In genomic region chr10:121554916-121555315, GRCh38 we compare ENCODE assay signal across 4 cellular contexts. TPM values are rescaled to one million over a fixed set of nuclear protein-coding genes. Genes with fewer than 3 reads are reported as not detected.
"Had no signal": no experiment of that assay in that cellular context is flagged by ENCODE, and none has a peak within 500 bp of the region (broad histone marks: within the 10 kb centered on the region; RNA-seq: fewer than 3 reads in every experiment).

No MANE protein-coding gene starts in this region.

RNA-seq across cellular contexts. Expression of gene FGFR2, which starts 43.3 kb away (rescaled TPM):
- total RNA-seq: activated CD4-positive, alpha-beta T cell treated with anti-CD3 and anti-CD28 coated beads, Interleukin-2, amount 10 ng/mL, durations not matched to agents 7 days and 5 days; activated naive CD4-positive, alpha-beta T cell treated with anti-CD3 and anti-CD28 coated beads, Interleukin-2, amount 50 U/mL, for 72 hours; activated T-cell treated with anti-CD3 and anti-CD28 coated beads, Interleukin-2, amount 50 U/mL, for 72 hours; T-helper 1 cell treated with Interleukin-12 subunit alpha and Interleukin-12 subunit beta and Interleukin-4 antibody, amounts not matched to agents 30 ng/mL and 1 ng/mL, for 36 hours had no signal
